Comparison of ENCODE assay signal across 14 cellular contexts in genomic region chr6:48564036-48564820, GRCh38.
DNase-seq lines count a peak whose midpoint lies in the region.
"Had no signal": no experiment of that assay in that cellular context is flagged by ENCODE, and none has a peak within 500 bp of the region (broad histone marks: within the 10 kb centered on the region; RNA-seq: fewer than 3 reads in every experiment).

No MANE protein-coding gene starts in this region.

- H3K9me3 Mint-ChIP-seq in activated T-helper 1 cell treated with anti-CD3 and anti-CD28 coated beads, Interleukin-12 subunit alpha, Interleukin-12 subunit beta, Interleukin-2, Interleukin-4 antibody, amounts not matched to agents 30 ng/mL and 10 ng/mL and 1 ng/mL, durations not matched to agents 14 hours and 24 hours and 36 hours: peaks cover 6% of the 10 kb centered on the region

- intact Hi-C loops in activated T-helper 1 cell treated with anti-CD3 and anti-CD28 coated beads, Interleukin-12 subunit alpha, Interleukin-12 subunit beta, Interleukin-2, Interleukin-4 antibody, amounts not matched to agents 30 ng/mL and 10 ng/mL and 1 ng/mL, durations not matched to agents 14 hours and 24 hours and 36 hours (cut with micrococcal nuclease): no loop called here

- H3K27ac ChIP-seq in ectodermal cell (ENCODE audit: insufficient read depth, low read depth, low read length, poor library complexity, severe bottlenecking): peak overlapping the region; percentile 8
- H3K27ac ChIP-seq: C4-2B, RWPE1 had no signal

- H3K27me3 ChIP-seq in HAP-1 (ENCODE audit: low read depth): no peaks in the 10 kb centered on the region
- H3K27me3 ChIP-seq in ectodermal cell (ENCODE audit: control insufficient read depth, insufficient read depth, low read length, poor library complexity, severe bottlenecking): no peaks in the 10 kb centered on the region

- 79 to 80% methylated on average over 3 of the region's 3 CpGs for WGBS in ectodermal cell, 2 experiments

- no peaks in the 10 kb centered on the region for H3K27me3 Mint-ChIP-seq in activated T-helper 1 cell treated with anti-CD3 and anti-CD28 coated beads, Interleukin-12 subunit alpha, Interleukin-12 subunit beta, Interleukin-2, Interleukin-4 antibody, amounts not matched to agents 30 ng/mL and 10 ng/mL and 1 ng/mL, durations not matched to agents 14 hours and 24 hours and 36 hours (ENCODE audit: insufficient read depth)

- no peak overlapping the region for H3K4me3 ChIP-seq in HAP-1
- H3K4me3 ChIP-seq in ectodermal cell (ENCODE audit: insufficient read depth, low read depth, low read length): no peak overlapping the region

- no peaks in the 10 kb centered on the region for H3K36me3 Mint-ChIP-seq in activated T-helper 1 cell treated with anti-CD3 and anti-CD28 coated beads, Interleukin-12 subunit alpha, Interleukin-12 subunit beta, Interleukin-2, Interleukin-4 antibody, amounts not matched to agents 30 ng/mL and 10 ng/mL and 1 ng/mL, durations not matched to agents 14 hours and 24 hours and 36 hours (ENCODE audit: low read depth)

- H3K4me3 Mint-ChIP-seq in activated T-helper 1 cell treated with anti-CD3 and anti-CD28 coated beads, Interleukin-12 subunit alpha, Interleukin-12 subunit beta, Interleukin-2, Interleukin-4 antibody, amounts not matched to agents 30 ng/mL and 10 ng/mL and 1 ng/mL, durations not matched to agents 14 hours and 24 hours and 36 hours: no peak overlapping the region

- 0 out of 2 replicates have a peak, but pooled peaks cover 4% of the 10 kb centered on the region for H3K9me3 ChIP-seq in HAP-1
- H3K9me3 ChIP-seq in ectodermal cell (ENCODE audit: control insufficient read depth, low read length): no peaks in the 10 kb centered on the region

- H3K4me1 ChIP-seq in HAP-1 (peaks cover 52% of the 10 kb centered on the region), ectodermal cell (ENCODE audit: control insufficient read depth, insufficient read depth, low read length) (peaks cover 9% of the 10 kb centered on the region)

- H3K36me3 ChIP-seq in HAP-1 (replicated peaks) (no peaks in the 10 kb centered on the region), ectodermal cell (ENCODE audit: control insufficient read depth, insufficient read depth, low read length) (no peaks in the 10 kb centered on the region)

- no peaks in the 10 kb centered on the region for H3K4me1 Mint-ChIP-seq in activated T-helper 1 cell treated with anti-CD3 and anti-CD28 coated beads, Interleukin-12 subunit alpha, Interleukin-12 subunit beta, Interleukin-2, Interleukin-4 antibody, amounts not matched to agents 30 ng/mL and 10 ng/mL and 1 ng/mL, durations not matched to agents 14 hours and 24 hours and 36 hours (ENCODE audit: low read depth)

- peak; percentile 13 to 66 for DNase-seq in HAP-1 (ENCODE audit: low spot score in 2 of 2)
- peak; percentile 11 for DNase-seq in kidney tubule cell (ENCODE audit: low spot score)
- DNase-seq in renal cortical epithelial cell (ENCODE audit: low read depth): peak; percentile 13
- DNase-seq in epidermal melanocyte (ENCODE audit: insufficient read length, low spot score): no peak
- DNase-seq in NCI-H2196 treated with DMSO at 0.1 percent for 48 hours (lab: John Stamatoyannopoulos, UW; ENCODE audit: unreplicated experiment): no peak
- DNase-seq in activated T-helper 1 cell treated with anti-CD3 and anti-CD28 coated beads, Interleukin-12 subunit alpha, Interleukin-12 subunit beta, Interleukin-2, Interleukin-4 antibody, amounts not matched to agents 30 ng/mL and 10 ng/mL and 1 ng/mL, durations not matched to agents 14 hours and 24 hours and 36 hours (ENCODE audit: low spot score): no peak
- DNase-seq: DND-41; GDM1; NCI-H1930; NCI-H446; NK-92 treated with Interleukin-12 subunit alpha and Interleukin-12 subunit beta, amount 100 ng/mL, for 24 hours had no signal

- H3K27ac Mint-ChIP-seq in activated T-helper 1 cell treated with anti-CD3 and anti-CD28 coated beads, Interleukin-12 subunit alpha, Interleukin-12 subunit beta, Interleukin-2, Interleukin-4 antibody, amounts not matched to agents 30 ng/mL and 10 ng/mL and 1 ng/mL, durations not matched to agents 14 hours and 24 hours and 36 hours: no peak overlapping the region

- in situ Hi-C loops in HAP-1 (cut with MboI; ENCODE audit: low sequenced_read_pairs): no loop called here

Comparison
In these comparisons a context has a peak if more than half of its experiments do, and no peak if none do; other contexts are left out.
1. DNase-seq: peak in HAP-1 (2 of 2), kidney tubule cell (single experiment) and renal cortical epithelial cell (single experiment); none in epidermal melanocyte (single experiment), NCI-H2196 treated with DMSO at 0.1 percent for 48 hours (single experiment) and activated T-helper 1 cell treated with anti-CD3 and anti-CD28 coated beads, Interleukin-12 subunit alpha, Interleukin-12 subunit beta, Interleukin-2, Interleukin-4 antibody, amounts not matched to agents 30 ng/mL and 10 ng/mL and 1 ng/mL, durations not matched to agents 14 hours and 24 hours and 36 hours (single experiment).